ENCODE assay signal across 8 cellular contexts in the genomic region with DNA sequence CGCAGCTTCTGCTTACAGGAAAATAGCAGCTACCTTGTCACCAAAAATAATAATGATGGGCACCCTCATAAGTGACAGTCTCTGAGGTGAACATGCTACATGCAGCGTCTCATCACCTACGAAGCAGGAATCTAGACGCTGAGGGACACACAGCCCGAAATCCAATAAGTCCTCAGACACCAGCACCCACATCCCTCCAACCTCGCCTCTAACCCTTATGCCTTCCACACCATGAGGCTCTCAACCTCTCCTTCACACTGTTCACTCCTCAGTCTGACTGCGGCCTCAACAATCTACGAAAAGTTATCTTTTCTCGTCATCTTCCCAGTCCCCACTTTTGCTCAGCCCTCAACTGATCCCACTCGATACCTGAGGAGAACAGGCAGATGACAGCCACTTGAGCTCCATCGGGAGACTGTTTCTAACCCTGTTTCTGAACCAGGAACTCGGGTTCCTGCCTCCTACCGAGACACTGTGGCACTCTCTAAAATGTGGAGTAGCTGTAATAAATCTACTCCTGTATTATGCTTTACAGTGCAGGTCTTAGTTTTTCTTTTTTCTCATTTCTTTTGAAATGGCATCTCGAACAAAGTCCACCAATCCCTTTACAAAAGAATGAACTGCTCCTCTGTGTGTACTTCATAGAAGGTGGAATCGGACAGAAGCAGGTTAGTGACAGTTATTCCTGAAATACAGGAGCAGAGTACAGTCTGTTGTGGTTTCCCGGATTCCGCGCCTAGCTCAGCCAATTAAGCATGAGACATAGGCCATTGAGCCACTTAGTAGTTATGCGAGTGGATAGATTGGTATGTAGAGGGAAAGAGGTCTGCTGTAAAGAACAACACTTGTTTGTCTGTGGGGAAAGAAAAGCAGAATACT. TPM values are rescaled to one million over a fixed set of nuclear protein-coding genes. Genes with fewer than 3 reads are reported as not detected.
DNase-seq lines count a peak whose midpoint lies in the region; ATAC-seq, FAIRE-seq and TF ChIP-seq lines count a peak whose summit lies in the region.
"Not testable (repeated sequence)": the region's sequence is repeated elsewhere in the genome, so short reads cannot be mapped to it uniquely, and the experiment has no call there.

No MANE protein-coding gene starts in this region.

- H3K4me3 Mint-ChIP-seq in CD4-positive, alpha-beta memory T cell: peak overlapping the region; percentile 97 to 100 (median 99)
- peak overlapping the region; percentile 100 for H3K4me3 Mint-ChIP-seq in WTC11

- H3K27ac ChIP-seq in CD4-positive, alpha-beta memory T cell (ENCODE audit: low read depth, low read length): peak overlapping the region; percentile 100
- H3K27ac ChIP-seq in KOPT-K1 (ENCODE audit: low read depth, low read length, poor library complexity, severe bottlenecking): peak overlapping the region; percentile 63
- H3K27ac ChIP-seq in K562 (ENCODE audit: extremely low read depth, low read depth, low read length): peak overlapping the region; percentile 93
- peak overlapping the region; percentile 96 to 99 (median 98) for H3K27ac ChIP-seq in esophagus squamous epithelium
- H3K27ac ChIP-seq in parathyroid adenoma: peak overlapping the region; percentile 93
- H3K27ac ChIP-seq in thyroid gland: peak overlapping the region; percentile 95 to 98 (median 97)

- 5% methylated on average over 11 of the region's 19 CpGs for WGBS in K562 (ENCODE audit: insufficient coverage, low coverage, missing lambda C conversion rate)
- 84 to 91% methylated on average over 13 to 14 of the region's 19 CpGs for WGBS in esophagus squamous epithelium, 2 donors
- 89 to 90% methylated on average over 14 to 18 of the region's 19 CpGs for WGBS in lower leg skin, 2 donors
- WGBS in thyroid gland, 2 donors: 83 to 84% methylated on average over 14 to 15 of the region's 19 CpGs

- TF ChIP-seq CTCF in WTC11 (IDR thresholded peaks at IDR 0.05); K562 (IDR thresholded peaks at IDR 0.05 in 2 of 3, conservative IDR thresholded peaks at IDR 0.05 in 1 of 3; ENCODE audit: insufficient read depth in 2 of 3, low read depth in 1 of 3, low read length in 3 of 3); esophagus squamous epithelium (IDR thresholded peaks at IDR 0.05); lower leg skin (IDR thresholded peaks at IDR 0.05); parathyroid adenoma (IDR thresholded peaks at IDR 0.05); thyroid gland (IDR thresholded peaks at IDR 0.05): not testable (repeated sequence)

- not testable (repeated sequence) for H3K9me3 Mint-ChIP-seq in CD4-positive, alpha-beta memory T cell; WTC11

- peak; percentile 94 for FAIRE-seq in K562 (lab: Jason Lieb, UNC)

- H3K79me2 ChIP-seq in K562 (ENCODE audit: control insufficient read depth, insufficient read depth, low read length): peaks cover 26% of the 10 kb centered on the region
- peaks cover 14% of the 10 kb centered on the region for H3K79me2 ChIP-seq in parathyroid adenoma

- H3K9me1 ChIP-seq in K562 (ENCODE audit: control insufficient read depth, insufficient read depth, low read length): not testable (repeated sequence)

- TSS peak; percentile 71 for BruUV-seq in K562 (replicated peaks; lab: Mats Ljungman, UMichigan)

- H3K36me3 Mint-ChIP-seq in CD4-positive, alpha-beta memory T cell: peaks cover 4 to 21% of the 10 kb centered on the region in 2 donors
- H3K36me3 Mint-ChIP-seq in WTC11: not testable (repeated sequence)

- peak overlapping the region; percentile 80 for H3K4me2 ChIP-seq in K562 (ENCODE audit: insufficient read depth, low read length)
- H3K4me2 ChIP-seq in parathyroid adenoma (ENCODE audit: low read length): peak overlapping the region; percentile 3

- H3K9ac ChIP-seq in K562 (ENCODE audit: insufficient read depth in 1 of 2, low read depth in 2 of 2, low read length in 2 of 2): peak overlapping the region; percentile 53 to 95
- H3K9ac ChIP-seq in parathyroid adenoma: not testable (repeated sequence)

- intact Hi-C loops in CD4-positive, alpha-beta memory T cell (cut with micrococcal nuclease); K562 (cut with micrococcal nuclease); esophagus squamous epithelium (cut with DNase I); lower leg skin (cut with DNase I; ENCODE audit: low total_unique reads); thyroid gland (cut with DNase I): not testable (repeated sequence)

- H3K9me3 ChIP-seq in CD4-positive, alpha-beta memory T cell (ENCODE audit: control insufficient read depth in 1 of 2, low read length in 2 of 2); KOPT-K1 (ENCODE audit: insufficient read depth, low read length, poor library complexity, severe bottlenecking); K562 (replicated peaks; ENCODE audit: control insufficient read depth, insufficient read depth, low read depth, low read length); esophagus squamous epithelium; parathyroid adenoma (ENCODE audit: control insufficient read depth, low read length); thyroid gland: not testable (repeated sequence)

- H3K4me1 ChIP-seq in CD4-positive, alpha-beta memory T cell (ENCODE audit: insufficient read depth, low read length): peaks cover 31% of the 10 kb centered on the region
- H3K4me1 ChIP-seq in K562 (replicated peaks in 1 of 2; ENCODE audit: control insufficient read depth in 2 of 2, insufficient read depth in 2 of 2, low read length in 2 of 2); parathyroid adenoma: not testable (repeated sequence)
- peaks cover 5 to 36% (median 8%) of the 10 kb centered on the region in 3 donors for H3K4me1 ChIP-seq in esophagus squamous epithelium
- H3K4me1 ChIP-seq in thyroid gland: peaks cover 10 to 15% of the 10 kb centered on the region in 2 donors

- not testable (repeated sequence) for DNase-seq in CD4-positive, alpha-beta memory T cell; WTC11 (ENCODE audit: low spot score); esophagus squamous epithelium (lab: John Stamatoyannopoulos, UW); thyroid gland
- DNase-seq in K562 (ENCODE audit: extremely low read depth in 1 of 4, low spot score in 3 of 4) (peak in 3 of 4 experiments; percentile 10 to 27 (median 13)), lower leg skin (ENCODE audit: low spot score in 2 of 2) (peak in 1 of 2 donors; percentile 81)

- H3K27me3 ChIP-seq in CD4-positive, alpha-beta memory T cell (ENCODE audit: insufficient read depth, low read length); K562 (ENCODE audit: control insufficient read depth in 2 of 2, insufficient read depth in 2 of 2, low read length in 2 of 2); esophagus squamous epithelium; parathyroid adenoma (ENCODE audit: control insufficient read depth, insufficient read depth, low read length); thyroid gland: not testable (repeated sequence)

- CTCF ChIA-PET in CD4-positive, alpha-beta memory T cell (lab: Charles Lee; ENCODE audit: partially characterized antibody); WTC11 (lab: Charles Lee); K562 (lab: Yijun Ruan, JAX; ENCODE audit: low intra/inter-chr PET ratio): not testable (repeated sequence)

- not testable (repeated sequence) for H3K27me3 Mint-ChIP-seq in CD4-positive, alpha-beta memory T cell; WTC11 (ENCODE audit: low read depth)

- in situ Hi-C loops in K562 (cut with MboI): not testable (repeated sequence)

- H3K27ac Mint-ChIP-seq in CD4-positive, alpha-beta memory T cell: peak overlapping the region; percentile 97 to 100 (median 99)
- H3K27ac Mint-ChIP-seq in WTC11: peak overlapping the region; percentile 99

- not testable (repeated sequence) for TF ChIP-seq RAD21 in K562 (CRISPR knock-in tag; conservative IDR thresholded peaks at IDR 0.05 in 1 of 2, IDR thresholded peaks at IDR 0.05 in 1 of 2)

- H3K4me1 Mint-ChIP-seq in CD4-positive, alpha-beta memory T cell: peaks cover 19 to 45% (median 31%) of the 10 kb centered on the region in 4 donors
- peaks cover 11% of the 10 kb centered on the region for H3K4me1 Mint-ChIP-seq in WTC11

- H2AFZ ChIP-seq in K562 (ENCODE audit: low read depth, low read length): peak overlapping the region; percentile 89
- peak overlapping the region; percentile 99 for H2AFZ ChIP-seq in parathyroid adenoma

- H4K20me1 ChIP-seq in K562 (replicated peaks; ENCODE audit: control insufficient read depth, insufficient read depth, low read length): not testable (repeated sequence)

- TF ChIP-seq EP300 in K562 (IDR thresholded peaks at IDR 0.05; ENCODE audit: low read length): not testable (repeated sequence)

- not testable (repeated sequence) for TF ChIP-seq POLR2A in K562 (conservative IDR thresholded peaks at IDR 0.05); esophagus squamous epithelium (IDR thresholded peaks at IDR 0.05); lower leg skin (IDR thresholded peaks at IDR 0.05); thyroid gland (IDR thresholded peaks at IDR 0.05)

- H3K36me3 ChIP-seq in CD4-positive, alpha-beta memory T cell (ENCODE audit: insufficient read depth, low read length); parathyroid adenoma (ENCODE audit: control insufficient read depth, insufficient read depth, low read length); thyroid gland: not testable (repeated sequence)
- H3K36me3 ChIP-seq in KOPT-K1 (ENCODE audit: insufficient read depth, low read length): peaks cover 18% of the 10 kb centered on the region
- H3K36me3 ChIP-seq in K562 (ENCODE audit: control insufficient read depth, insufficient read depth, low read length): peaks cover 11% of the 10 kb centered on the region; the same call in 2 of the 3 replicates
- H3K36me3 ChIP-seq in esophagus squamous epithelium: peaks cover 0 to 25% (median 0%) of the 10 kb centered on the region in 3 donors

- ATAC-seq in WTC11: not testable (repeated sequence)
- peak; percentile 32 for ATAC-seq in K562

- POLR2A ChIA-PET in CD4-positive, alpha-beta memory T cell (lab: Charles Lee; ENCODE audit: partially characterized antibody): interaction anchor here (1.0 to 2.0 kb wide), 6 partner anchors 8 to 863 kb away, joined by 3 to 13 read pairs (median 4); partner anchors contain the start of genes PPP2R3C and PSMA6
- POLR2A ChIA-PET in WTC11 (lab: Charles Lee): not testable (repeated sequence)
- POLR2A ChIA-PET in K562 (lab: Yijun Ruan, JAX): interaction anchor here (0.7 to 1.0 kb wide), 2 partner anchors 14 to 805 kb away, joined by 3 to 4 read pairs; no protein-coding TSS in a partner anchor

- peak overlapping the region in 1 of 2 donors; percentile 94 for H3K4me3 ChIP-seq in CD4-positive, alpha-beta memory T cell (ENCODE audit: low read length in 2 of 2)
- H3K4me3 ChIP-seq in K562: peak overlapping the region; percentile 90
- H3K4me3 ChIP-seq in esophagus squamous epithelium: peak overlapping the region; percentile 81 to 98 (median 94)
- H3K4me3 ChIP-seq in lower leg skin (ENCODE audit: low read depth, poor library complexity, severe bottlenecking): peak overlapping the region; percentile 23
- H3K4me3 ChIP-seq in parathyroid adenoma (ENCODE audit: low read depth, low read length): peak overlapping the region; percentile 94
- peak overlapping the region in 2 of 3 donors; percentile 83 to 98 for H3K4me3 ChIP-seq in thyroid gland (replicated peaks in 1 of 3)

RNA-seq across cellular contexts. Expression of gene EAPP, which starts 0.9 kb away (rescaled TPM):
- total RNA-seq in CD4-positive, alpha-beta memory T cell: 10 to 100 TPM; 58.2 to 66.4 TPM
- 100 to 1,000 TPM; 106 to 141 TPM for polyA plus RNA-seq in CD4-positive, alpha-beta memory T cell
- total RNA-seq in WTC11 (2021): 24.4 to 25.4 TPM (median 24.9 TPM) in 3 replicates
- total RNA-seq in K562 (2011; cell fraction: chromatin; rRNA removed; ENCODE audit: low replicate concordance): 13.9 and 14.3 TPM in 2 replicates
- total RNA-seq in K562 (2011; cell fraction: nucleolus; rRNA removed): 12.5 and 14.7 TPM in 2 replicates
- 8.8 and 17.0 TPM in 2 replicates for total RNA-seq in K562 (2011; cell fraction: nucleoplasm; rRNA removed)
- 26.6 and 28.6 TPM in 2 replicates for total RNA-seq in K562 (2014; rRNA removed)
- 30.5 and 35.0 TPM in 2 replicates for total RNA-seq in K562 (2014; rRNA removed; fragmentation: Illumina TruSeq; extraction: Trizol)
- 27.0 and 28.0 TPM in 2 replicates for total RNA-seq in K562 (2015; rRNA removed; fragmentation: Illumina TruSeq; extraction: Trizol)
- total RNA-seq in K562 (2021): 18.1 and 19.0 TPM in 2 replicates
- 23.5 and 30.3 TPM in 2 replicates for polyA plus RNA-seq in K562 (2011; rRNA removed)
- polyA plus RNA-seq in K562 (2011; cell fraction: cytosol; rRNA removed): 5.0 and 11.1 TPM in 2 replicates
- 5.7 and 8.4 TPM in 2 replicates for polyA plus RNA-seq in K562 (2011; cell fraction: nucleus; rRNA removed)
- 19.5 and 19.7 TPM in 2 replicates for polyA plus RNA-seq in K562 (2012)
- polyA plus RNA-seq in K562 (2014; fragmentation: Illumina TruSeq; extraction: Trizol): 32.3 and 35.5 TPM in 2 replicates
- 10 to 100 TPM; 64.1 to 67.6 TPM for polyA plus RNA-seq in K562 (2014; fragmentation: Nextera tagmentation; extraction: Ambion mirVana)
- polyA plus RNA-seq in K562 (2014; rRNA removed): 24.4 and 25.2 TPM in 2 replicates
- 28.6 and 29.1 TPM in 2 replicates for polyA minus RNA-seq in K562 (2011; rRNA and poly(A)+ RNA removed)
- 14.0 and 15.1 TPM in 2 replicates for polyA minus RNA-seq in K562 (2011; cell fraction: cytosol; rRNA and poly(A)+ RNA removed)
- 8.0 and 9.4 TPM in 2 replicates for polyA minus RNA-seq in K562 (2011; cell fraction: nucleus; rRNA and poly(A)+ RNA removed)
- total RNA-seq in esophagus squamous epithelium: 10 to 100 TPM; 14.6 to 39.7 (median 30.7) TPM
- 10 to 100 TPM; 55.2 to 63.3 (median 60.2) TPM for total RNA-seq in lower leg skin
- total RNA-seq in thyroid gland: 10 to 100 TPM; 45.2 to 68.7 (median 57.6) TPM
